Comparison of ENCODE assay signal across 8 cellular contexts in genomic region chr3:196287405-196288140, GRCh38. TPM values are rescaled to one million over a fixed set of nuclear protein-coding genes. Genes with fewer than 3 reads are reported as not detected.
DNase-seq lines count a peak whose midpoint lies in the region; ATAC-seq, FAIRE-seq and TF ChIP-seq lines count a peak whose summit lies in the region.

PCYT1A (minus strand) TSS chr3:196287726; CDS start chr3:196270531, 17,195 bp downstream.

- peak; percentile 65 for DNase-seq in NCI-H748 treated with DMSO at 0.1 percent for 48 hours (lab: John Stamatoyannopoulos, UW)
- DNase-seq in activated CD4-positive, alpha-beta T cell treated with anti-CD3 and anti-CD28 coated beads, Interleukin-2, amount 50 U/mL, for 48 hours, result peak; percentile 80 to 87
- peak; percentile 67 to 95 for DNase-seq in dermis microvascular lymphatic vessel endothelial cell (ENCODE audit: low read depth in 2 of 2)
- peak; percentile 93 for DNase-seq in HepG2 (ENCODE audit: low spot score)
- peak; percentile 61 to 68 for DNase-seq in stimulated activated CD4-positive, alpha-beta T cell treated with anti-CD3 and anti-CD28 coated beads, Interleukin-2, amount 100 ng/mL, for 48 hours

- TF ChIP-seq POLR2A in HepG2 (IDR thresholded peaks at IDR 0.05; ENCODE audit: insufficient read depth in 1 of 2, low read depth in 2 of 2, low read length in 2 of 2), result peak; percentile 83 to 88

- H3K27me3 ChIP-seq in BLaER1 (no peaks in the 10 kb centered on the region), HepG2 (ENCODE audit: control insufficient read depth in 1 of 2, insufficient read depth in 2 of 2, low read length in 2 of 2) (no peaks in the 10 kb centered on the region; a peak in 2 of 5 replicates)

- H3K4me1 ChIP-seq in BLaER1, result peaks cover 51% of the 10 kb centered on the region
- H3K4me1 ChIP-seq in HepG2 (ENCODE audit: insufficient read depth, low read length), result peaks cover 45% of the 10 kb centered on the region

- no TSS peak for BruUV-seq in HepG2 (replicated peaks; lab: Mats Ljungman, UMichigan)

- TF ChIP-seq CTCF in HepG2 (CRISPR knock-in tag; IDR thresholded peaks at IDR 0.05), result no peak

- POLR2A ChIA-PET in HepG2 (lab: Yijun Ruan, JAX), result interaction anchor here (0.8 to 1.4 kb wide), 4 partner anchors 29 to 60 kb away, joined by 3 to 5 read pairs (median 3); partner anchors contain the start of gene DYNLT2B

- peaks cover 39% of the 10 kb centered on the region for H3K79me2 ChIP-seq in HepG2 (ENCODE audit: insufficient read depth, low read length)

- H3K9me3 ChIP-seq in BLaER1 (no peaks in the 10 kb centered on the region), HepG2 (ENCODE audit: low read length) (no peaks in the 10 kb centered on the region)

- peak within 1 kb of the TSS; percentile 46 for H2AFZ ChIP-seq in HepG2 (ENCODE audit: low read length)

- H3K36me3 ChIP-seq in BLaER1 (no peaks in the 10 kb centered on the region), HepG2 (replicated peaks in 1 of 2; ENCODE audit: control insufficient read depth in 1 of 2, insufficient read depth in 2 of 2, low read length in 2 of 2) (no peaks in the 10 kb centered on the region)

- intact Hi-C loops in HepG2 (cut with micrococcal nuclease; ENCODE audit: unreplicated experiment), result no loop called here

- H3K4me2 ChIP-seq in BLaER1 (peak within 1 kb of the TSS; percentile 88), HepG2 (ENCODE audit: low read depth, low read length) (peak within 1 kb of the TSS; percentile 84)

- 0% methylated on average over 14 of the region's 60 CpGs for WGBS in HepG2 (ENCODE audit: low lambda C conversion rate)

- peak; percentile 51 for TF ChIP-seq RAD21 in HepG2 (CRISPR knock-in tag; IDR thresholded peaks at IDR 0.05)

- peaks cover 34% of the 10 kb centered on the region; the same call in 1 of the 2 replicates for H4K20me1 ChIP-seq in BLaER1
- no peaks in the 10 kb centered on the region for H4K20me1 ChIP-seq in HepG2 (ENCODE audit: insufficient read depth, low read length)

- in situ Hi-C loops in HepG2 (cut with HindIII; ENCODE audit: extremely low pct_ligation_motif_present, low pct_unique_long_range_greater_than_20kb), result no loop called here

- TF ChIP-seq EP300 in HepG2 (IDR thresholded peaks at IDR 0.05; ENCODE audit: low read depth in 2 of 2, low read length in 2 of 2), result peak in 1 of 2 experiments; percentile 78; a peak in 1 of 4 replicates
- peak; percentile 45; the same call in 1 of the 2 replicates for TF ChIP-seq EP300 in HepG2 (CRISPR knock-in tag; IDR thresholded peaks at IDR 0.05; ENCODE audit: borderline replicate concordance)

- CTCF ChIA-PET in HepG2 (lab: Yijun Ruan, JAX; ENCODE audit: low intra/inter-chr PET ratio, low total read pairs), result no interaction called here

- H3K9ac ChIP-seq in BLaER1 (peak within 1 kb of the TSS; percentile 91), HepG2 (ENCODE audit: insufficient read depth, low read depth, low read length) (peak within 1 kb of the TSS; percentile 82)

- H3K4me3 ChIP-seq in BLaER1 (peak within 1 kb of the TSS; percentile 93), HepG2 (replicated peaks in 1 of 3; ENCODE audit: insufficient read depth in 1 of 3, low read depth in 2 of 3, low read length in 3 of 3) (peak within 1 kb of the TSS; percentile 78 to 94 (median 87))

- peak; percentile 92 for FAIRE-seq in HepG2 (lab: Jason Lieb, UNC)

- peak within 1 kb of the TSS; percentile 92 for H3K27ac ChIP-seq in BLaER1
- peak within 1 kb of the TSS; percentile 87 for H3K27ac ChIP-seq in HepG2 (ENCODE audit: extremely low read length, insufficient read depth, low read length)

- peak; percentile 81 for ATAC-seq in GM19372 (IDR thresholded peaks at IDR 0.05; ENCODE audit: low read depth, unreplicated experiment)
- ATAC-seq in HG03521 (IDR thresholded peaks at IDR 0.05; ENCODE audit: unreplicated experiment), result peak; percentile 85
- peak; percentile 94 for ATAC-seq in HepG2

TF ChIP-seq in HepG2, 621 proteins besides CTCF, POLR2A, EP300 and RAD21 (continues in another document):
- TF ChIP-seq HIVEP1 (CRISPR knock-in tag; IDR thresholded peaks at IDR 0.05), result no peak; the same call in 1 of the 2 replicates
- TF ChIP-seq ZNF747 (CRISPR knock-in tag; IDR thresholded peaks at IDR 0.05; ENCODE audit: borderline replicate concordance), result peak; percentile 32; the same call in 1 of the 2 replicates
- TF ChIP-seq STAT5B (CRISPR knock-in tag; IDR thresholded peaks at IDR 0.05), result 0 out of 2 replicates have a peak, but pooled peaks have one; percentile 3
- TF ChIP-seq ZFP36L2 (CRISPR knock-in tag; IDR thresholded peaks at IDR 0.05), result no peak
- no peak for TF ChIP-seq NFIC (IDR thresholded peaks at IDR 0.05; ENCODE audit: low read length)
- TF ChIP-seq NFKB2 (CRISPR knock-in tag; IDR thresholded peaks at IDR 0.05; ENCODE audit: borderline replicate concordance), result peak; percentile 74; the same call in 1 of the 2 replicates
- peak in 1 of 2 experiments; percentile 82; a peak in 1 of 4 replicates for TF ChIP-seq ATF4 (CRISPR knock-in tag; IDR thresholded peaks at IDR 0.05)
- TF ChIP-seq CREM (IDR thresholded peaks at IDR 0.05), result peak; percentile 65; the same call in 1 of the 2 replicates
- no peak for TF ChIP-seq CREM (CRISPR knock-in tag; IDR thresholded peaks at IDR 0.05)
- 0 out of 2 replicates have a peak, but pooled peaks have one; percentile 31 for TF ChIP-seq RNF2 (conservative IDR thresholded peaks at IDR 0.05; ENCODE audit: low read depth)
- peak; percentile 48; the same call in 1 of the 2 replicates for TF ChIP-seq ZMYM4 (CRISPR knock-in tag; IDR thresholded peaks at IDR 0.05)
- TF ChIP-seq, protein P1, sequence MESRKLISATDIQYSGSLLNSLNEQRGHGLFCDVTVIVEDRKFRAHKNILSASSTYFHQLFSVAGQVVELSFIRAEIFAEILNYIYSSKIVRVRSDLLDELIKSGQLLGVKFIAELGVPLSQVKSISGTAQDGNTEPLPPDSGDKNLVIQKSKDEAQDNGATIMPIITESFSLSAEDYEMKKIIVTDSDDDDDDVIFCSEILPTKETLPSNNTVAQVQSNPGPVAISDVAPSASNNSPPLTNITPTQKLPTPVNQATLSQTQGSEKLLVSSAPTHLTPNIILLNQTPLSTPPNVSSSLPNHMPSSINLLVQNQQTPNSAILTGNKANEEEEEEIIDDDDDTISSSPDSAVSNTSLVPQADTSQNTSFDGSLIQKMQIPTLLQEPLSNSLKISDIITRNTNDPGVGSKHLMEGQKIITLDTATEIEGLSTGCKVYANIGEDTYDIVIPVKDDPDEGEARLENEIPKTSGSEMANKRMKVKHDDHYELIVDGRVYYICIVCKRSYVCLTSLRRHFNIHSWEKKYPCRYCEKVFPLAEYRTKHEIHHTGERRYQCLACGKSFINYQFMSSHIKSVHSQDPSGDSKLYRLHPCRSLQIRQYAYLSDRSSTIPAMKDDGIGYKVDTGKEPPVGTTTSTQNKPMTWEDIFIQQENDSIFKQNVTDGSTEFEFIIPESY (CRISPR knock-in tag; IDR thresholded peaks at IDR 0.05), result no peak; the same call in 1 of the 2 replicates
- no peak for TF ChIP-seq SMARCC2 (IDR thresholded peaks at IDR 0.05)
- peak; percentile 85 for TF ChIP-seq HDAC2 (CRISPR knock-in tag; IDR thresholded peaks at IDR 0.05)
- TF ChIP-seq ZNF577 (CRISPR knock-in tag; IDR thresholded peaks at IDR 0.05; ENCODE audit: borderline replicate concordance, low read depth), result no peak
- no peak for TF ChIP-seq IKZF1 (IDR thresholded peaks at IDR 0.05)
- TF ChIP-seq, protein P2, sequence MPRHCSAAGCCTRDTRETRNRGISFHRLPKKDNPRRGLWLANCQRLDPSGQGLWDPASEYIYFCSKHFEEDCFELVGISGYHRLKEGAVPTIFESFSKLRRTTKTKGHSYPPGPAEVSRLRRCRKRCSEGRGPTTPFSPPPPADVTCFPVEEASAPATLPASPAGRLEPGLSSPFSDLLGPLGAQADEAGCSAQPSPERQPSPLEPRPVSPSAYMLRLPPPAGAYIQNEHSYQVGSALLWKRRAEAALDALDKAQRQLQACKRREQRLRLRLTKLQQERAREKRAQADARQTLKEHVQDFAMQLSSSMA (CRISPR knock-in tag; IDR thresholded peaks at IDR 0.05), result no peak; the same call in 1 of the 2 replicates

RNA-seq across cellular contexts. Expression of gene PCYT1A, which starts in this region (rescaled TPM):
- total RNA-seq in dermis microvascular lymphatic vessel endothelial cell (48.7 and 48.8 TPM in 2 replicates), HepG2 (2016; rRNA removed; fragmentation: Illumina TruSeq; extraction: Trizol) (45.3 and 53.2 TPM in 2 replicates)
- 13.8 and 14.6 TPM in 2 replicates for total RNA-seq in HepG2 (2016; cell fraction: cytosol; rRNA removed; fragmentation: Illumina TruSeq; extraction: Trizol; ENCODE audit: low read depth)
- total RNA-seq in HepG2 (2016; cell fraction: insoluble cytoplasmic fraction; rRNA removed; fragmentation: Illumina TruSeq; extraction: Trizol), result 46.3 and 55.2 TPM in 2 replicates
- 13.3 and 14.5 TPM in 2 replicates for total RNA-seq in HepG2 (2016; cell fraction: membrane; rRNA removed; fragmentation: Illumina TruSeq; extraction: Trizol)
- 47.1 and 49.4 TPM in 2 replicates for total RNA-seq in HepG2 (2016; cell fraction: nucleus; rRNA removed; fragmentation: Illumina TruSeq; extraction: Trizol)
- polyA plus RNA-seq in HepG2 (2011; rRNA removed), result 26.4 and 28.5 TPM in 2 replicates
- 16.4 and 21.4 TPM in 2 replicates for polyA plus RNA-seq in HepG2 (2011; cell fraction: cytosol; rRNA removed)
- polyA plus RNA-seq in HepG2 (2011; cell fraction: nucleus; rRNA removed), result 62.7 and 74.7 TPM in 2 replicates
- 25.2 and 26.1 TPM in 2 replicates for polyA plus RNA-seq in HepG2 (2012)
- polyA plus RNA-seq in HepG2 (2016; cell fraction: cytosol; fragmentation: Illumina TruSeq; extraction: Trizol; ENCODE audit: low read depth), result 3.8 and 4.3 TPM in 2 replicates
- polyA plus RNA-seq in HepG2 (2016; cell fraction: insoluble cytoplasmic fraction; fragmentation: Illumina TruSeq; extraction: Trizol; ENCODE audit: low read depth), result 44.0 and 44.3 TPM in 2 replicates
- polyA plus RNA-seq in HepG2 (2016; cell fraction: membrane; fragmentation: Illumina TruSeq; extraction: Trizol; ENCODE audit: low read depth), result 5.2 and 5.6 TPM in 2 replicates
- polyA plus RNA-seq in HepG2 (2016; cell fraction: nucleus; fragmentation: Illumina TruSeq; extraction: Trizol; ENCODE audit: insufficient read depth, low read depth), result 61.7 and 67.8 TPM in 2 replicates
- polyA minus RNA-seq in HepG2 (2011; rRNA and poly(A)+ RNA removed; ENCODE audit: low replicate concordance), result 104 and 131 TPM in 2 replicates
- polyA minus RNA-seq in HepG2 (2011; cell fraction: cytosol; rRNA and poly(A)+ RNA removed), result 27.9 and 30.3 TPM in 2 replicates
- 110 and 122 TPM in 2 replicates for polyA minus RNA-seq in HepG2 (2011; cell fraction: nucleus; rRNA and poly(A)+ RNA removed)

Comparison
In these comparisons a context has a peak if more than half of its experiments do, and no peak if none do; other contexts are left out.
1. Peak in every context shown above with its lines: DNase-seq, ATAC-seq, H3K4me3 ChIP-seq and H3K27ac ChIP-seq.